8 cellular contexts compared by ENCODE assay signal in genomic region chr5:16615737-16616535, GRCh38. TPM values are rescaled to one million over a fixed set of nuclear protein-coding genes. Genes with fewer than 3 reads are reported as not detected.
A peak's percentile ranks its signal among the peaks of the same experiment; 100 is the strongest.
DNase-seq lines count a peak whose midpoint lies in the region; ATAC-seq lines count a peak whose summit lies in the region.

No MANE protein-coding gene starts in this region.

- in situ Hi-C loops in GM23248 (cut with MboI) = no loop called here
- in situ Hi-C loops in SK-MEL-5 (cut with HindIII; ENCODE audit: low pct_unique_long_range_greater_than_20kb, low sequenced_read_pairs) = no loop called here

- peak overlapping the region; percentile 67 for H3K4me2 ChIP-seq in GM23248 (ENCODE audit: unreplicated experiment)

- peak; percentile 24 for DNase-seq in Ammon's horn (ENCODE audit: low spot score)
- DNase-seq in GM23248 = no peak
- DNase-seq in SK-MEL-5 (ENCODE audit: low read depth, low spot score) = peak; percentile 54
- no peak for DNase-seq in islet precursor cell

- H3K4me1 ChIP-seq in GM23248 (ENCODE audit: insufficient read depth) = no peaks in the 10 kb centered on the region
- H3K4me1 ChIP-seq in esophagus (ENCODE audit: control insufficient read depth in 2 of 2, insufficient read depth in 2 of 2, low read length in 1 of 2) = peaks cover 5 to 7% of the 10 kb centered on the region in 2 donors
- H3K4me1 ChIP-seq in neuron (ENCODE audit: insufficient read depth, low read length) = peaks cover 10% of the 10 kb centered on the region

- H3K9me3 ChIP-seq in GM23248 (ENCODE audit: low read depth) (no peaks in the 10 kb centered on the region), esophagus (ENCODE audit: control insufficient read depth in 2 of 2, insufficient read depth in 1 of 2, low read depth in 1 of 2, low read length in 1 of 2) (no peaks in the 10 kb centered on the region), neuron (ENCODE audit: low read length) (peaks cover 4% of the 10 kb centered on the region)

- H3K27me3 ChIP-seq in GM23248 (replicated peaks; ENCODE audit: insufficient read depth) = peaks cover 63% of the 10 kb centered on the region
- no peaks in the 10 kb centered on the region for H3K27me3 ChIP-seq in esophagus (ENCODE audit: control insufficient read depth in 1 of 2, insufficient read depth in 2 of 2, low read length in 2 of 2)
- H3K27me3 ChIP-seq in neuron (ENCODE audit: insufficient read depth, low read length) = peaks cover 49% of the 10 kb centered on the region

- H3K36me3 ChIP-seq in GM23248 (ENCODE audit: low read depth) = no peaks in the 10 kb centered on the region
- H3K36me3 ChIP-seq in esophagus (ENCODE audit: control insufficient read depth in 2 of 2, insufficient read depth in 2 of 2, low read length in 1 of 2) = no peaks in the 10 kb centered on the region
- H3K36me3 ChIP-seq in neuron (ENCODE audit: insufficient read depth, low read length) = no peaks in the 10 kb centered on the region

- H4K20me1 ChIP-seq in GM23248 (ENCODE audit: insufficient read depth) = no peaks in the 10 kb centered on the region

- no peak for ATAC-seq in HG02970 (IDR thresholded peaks at IDR 0.05; ENCODE audit: low FRiP score, unreplicated experiment)
- ATAC-seq in HG03280 (IDR thresholded peaks at IDR 0.05; ENCODE audit: unreplicated experiment) = no peak

- WGBS in GM23248 (ENCODE audit: low coverage in 1 of 2, low lambda C conversion rate in 2 of 2, missing lambda C conversion rate in 2 of 2), 2 experiments = 23% methylated on average over 30 to 31 of the region's 31 CpGs
- 8 to 13% methylated on average over 31 of the region's 31 CpGs for WGBS in esophagus, 2 donors

- peak overlapping the region; percentile 71 for H3K4me3 ChIP-seq in GM23248
- H3K4me3 ChIP-seq in esophagus (ENCODE audit: low read depth in 1 of 2, low read length in 2 of 2) = peak overlapping the region; percentile 64 to 69
- H3K4me3 ChIP-seq in neuron (ENCODE audit: low read length) = peak overlapping the region; percentile 57

- peak overlapping the region; percentile 54; the same call in 1 of the 2 replicates for H2AFZ ChIP-seq in GM23248
- peak overlapping the region; percentile 76 for H2AFZ ChIP-seq in neuron (ENCODE audit: low read depth, low read length)

- H3K27ac ChIP-seq in GM23248 = no peak overlapping the region
- peak overlapping the region; percentile 6 to 11 for H3K27ac ChIP-seq in esophagus (ENCODE audit: low read depth in 2 of 2, low read length in 1 of 2)

- no peaks in the 10 kb centered on the region for H3K79me2 ChIP-seq in GM23248 (ENCODE audit: insufficient read depth)

- no peaks in the 10 kb centered on the region for H3K9me2 ChIP-seq in GM23248 (ENCODE audit: insufficient read depth)

- peaks cover 4% of the 10 kb centered on the region; the same call in 1 of the 2 replicates for H3F3A ChIP-seq in GM23248 (ENCODE audit: insufficient read depth)

- no peak overlapping the region for H3K9ac ChIP-seq in GM23248

RNA-seq across cellular contexts. Expression of gene RETREG1, which starts 0.9 kb away (rescaled TPM):
- total RNA-seq in GM23248 (2014; rRNA removed; shearing (Covaris generic)) = 0.22 and 5.1 TPM in 2 replicates
- polyA plus RNA-seq in GM23248 (2016; fragmentation: Nextera tagmentation; extraction: Ambion mirVana) = 0.93 and 1.1 TPM in 2 replicates
- total RNA-seq in SK-MEL-5 (2014; rRNA removed; shearing (Covaris generic)) = 47.9 and 49.3 TPM in 2 replicates
- polyA plus RNA-seq in SK-MEL-5 (2015; cell fraction: cytosol; rRNA removed) = 60.4 and 73.7 TPM in 2 replicates
- 62.4 and 77.6 TPM in 2 replicates for polyA plus RNA-seq in SK-MEL-5 (2015; cell fraction: nucleus; rRNA removed)
- polyA plus RNA-seq in esophagus = 1 to 10 TPM; 1.0 TPM

Comparison
In these comparisons a context has a peak if more than half of its experiments do, and no peak if none do; other contexts are left out.
1. DNase-seq: peak in Ammon's horn (single experiment) and SK-MEL-5 (single experiment); none in GM23248 (single experiment) and islet precursor cell (single experiment).
2. Peak in every context shown above with its lines, with median percentiles within 50 percentile points of each other: H3K4me3 ChIP-seq.